ENCODE assay signal across 8 cellular contexts in the genomic region with DNA sequence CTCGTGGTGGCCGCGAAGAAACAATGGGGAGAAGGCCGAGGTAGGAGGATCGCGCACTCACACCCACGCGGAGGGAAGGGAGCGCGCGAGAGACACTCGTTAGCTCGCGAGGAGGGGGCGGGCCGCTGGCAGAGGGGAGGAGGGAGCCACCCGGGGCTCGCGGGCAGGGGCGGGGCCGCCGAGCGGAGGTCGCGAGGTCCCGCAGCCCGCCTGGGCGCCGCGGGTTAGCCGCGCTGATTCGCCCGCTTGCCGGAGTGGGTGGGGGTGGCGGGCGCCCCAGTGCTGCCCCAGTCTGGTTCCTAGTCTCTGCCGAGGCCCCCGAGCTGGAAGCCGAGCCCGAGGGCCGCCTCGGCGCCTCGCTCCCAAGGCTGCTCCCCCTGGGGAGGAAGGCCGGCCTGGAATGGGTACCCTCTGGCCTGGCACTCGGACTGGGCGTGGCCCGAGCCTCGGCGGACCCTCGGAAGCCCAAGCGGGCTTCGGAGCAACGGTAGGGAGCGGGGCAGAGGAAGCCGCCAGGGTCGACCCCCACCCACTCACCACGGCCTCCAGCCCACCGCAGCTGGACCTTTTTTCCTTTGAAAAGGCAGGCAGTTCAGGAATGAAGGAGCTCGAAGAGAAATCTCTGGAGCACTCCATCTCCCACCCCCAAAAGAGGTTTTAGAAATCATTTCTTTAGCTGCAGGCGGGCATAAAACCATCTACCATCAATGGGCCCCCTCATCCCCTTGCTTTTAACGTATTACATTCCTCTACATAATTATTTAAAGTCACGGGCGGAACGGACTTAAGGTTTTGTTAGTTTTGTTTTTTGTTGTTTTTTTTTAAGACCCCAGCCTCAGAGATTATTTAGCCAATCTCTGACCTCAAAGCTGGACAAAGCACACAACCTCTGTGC. TPM values are rescaled to one million over a fixed set of nuclear protein-coding genes. Genes with fewer than 3 reads are reported as not detected.
DNase-seq lines count a peak whose midpoint lies in the region; ATAC-seq and TF ChIP-seq lines count a peak whose summit lies in the region.

No MANE protein-coding gene starts in this region.

- no peak for TF ChIP-seq CTCF in choroid plexus epithelial cell (conservative IDR thresholded peaks at IDR 0.05; ENCODE audit: low read depth, low read length)

- peak overlapping the region; percentile 88 for H3K4me3 ChIP-seq in choroid plexus epithelial cell (ENCODE audit: low read depth, low read length)

- DNase-seq in A172 (ENCODE audit: low spot score): peak; percentile 71
- peak; percentile 79 for DNase-seq in NCI-H226
- peak; percentile 91 to 93 for DNase-seq in activated CD4-positive, alpha-beta T cell treated with anti-CD3 and anti-CD28 coated beads for 4 hours
- DNase-seq in choroid plexus epithelial cell (ENCODE audit: low read depth): peak; percentile 87
- DNase-seq in left kidney (ENCODE audit: low read depth, low spot score): peak; percentile 98
- DNase-seq in stimulated activated CD4-positive, alpha-beta T cell treated with anti-CD3 and anti-CD28 coated beads, Interleukin-1b, Interleukin-23, amount 100 ng/mL, for 24 hours (ENCODE audit: low read depth in 4 of 4, low spot score in 1 of 4): peak; percentile 75 to 87 (median 78)

- ATAC-seq in GM18511 (IDR thresholded peaks at IDR 0.05; ENCODE audit: unreplicated experiment) (peak; percentile 69), HG03095 (IDR thresholded peaks at IDR 0.05; ENCODE audit: unreplicated experiment) (peak; percentile 51)

RNA-seq across cellular contexts. Expression of a gene that starts 0.7 kb away (rescaled TPM):
- 24.6 and 36.6 TPM in 2 replicates for total RNA-seq in A172 (2014; rRNA removed; shearing (Covaris generic))

RNA-seq across cellular contexts. Expression of a gene that starts 48.6 kb away (rescaled TPM):
- not detected in 2 replicates for total RNA-seq in A172 (2014; rRNA removed; shearing (Covaris generic))

Comparison
In these comparisons a context has a peak if more than half of its experiments do, and no peak if none do; other contexts are left out.
1. Peak in every context shown above with its lines: DNase-seq, ATAC-seq and H3K4me3 ChIP-seq.